Comparison of ENCODE assay signal across 21 cellular contexts in the genomic region with DNA sequence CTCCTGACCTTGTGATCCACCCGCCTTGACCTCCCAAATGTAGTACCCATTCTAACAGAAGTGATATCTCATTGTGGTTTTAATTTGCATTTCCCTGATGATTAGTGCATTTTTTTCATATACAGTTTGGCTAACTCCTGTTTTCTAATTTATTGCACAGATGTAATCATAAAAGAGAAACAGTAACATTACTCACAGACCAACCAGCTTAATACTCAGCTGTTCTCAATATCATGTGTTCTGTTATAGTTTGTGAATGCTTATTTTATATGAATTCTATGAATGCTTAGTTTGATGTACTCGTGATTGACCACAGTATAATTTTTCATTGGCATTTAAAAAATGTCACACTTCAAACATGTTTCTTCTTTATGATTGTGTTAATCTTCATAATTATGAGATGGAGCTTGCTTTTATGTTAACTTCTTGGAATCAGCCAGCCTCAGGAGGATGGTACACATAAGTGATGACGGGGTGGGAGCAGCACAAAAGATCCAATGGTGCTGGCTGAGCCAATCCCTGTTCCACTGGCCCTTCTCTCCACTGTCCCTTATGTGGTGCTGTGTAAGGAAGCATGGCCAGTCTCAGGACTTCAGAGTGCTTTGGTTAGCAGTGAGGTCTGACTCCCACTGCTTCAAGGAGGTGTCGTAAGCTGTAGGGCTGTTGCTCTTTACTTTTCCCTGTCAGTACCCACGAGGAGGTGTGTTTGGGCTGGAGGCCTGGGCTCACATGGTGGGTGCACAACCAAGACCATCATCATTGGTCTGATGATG.
A peak's percentile ranks its signal among the peaks of the same experiment; 100 is the strongest.
DNase-seq lines count a peak whose midpoint lies in the region; ATAC-seq and TF ChIP-seq lines count a peak whose summit lies in the region.
"Had no signal": no experiment of that assay in that cellular context is flagged by ENCODE, and none has a peak within 500 bp of the region (broad histone marks: within the 10 kb centered on the region; RNA-seq: fewer than 3 reads in every experiment).

No MANE protein-coding gene starts in this region.

- no peaks in the 10 kb centered on the region for H3F3A ChIP-seq in GM23338 (replicated peaks; ENCODE audit: low read depth)

- DNase-seq in GM23338 (ENCODE audit: low spot score), result no peak
- DNase-seq in SK-MEL-5 (ENCODE audit: low read depth, low spot score), result peak; percentile 7
- peak; percentile 71 for DNase-seq in foreskin melanocyte
- DNase-seq in substantia nigra (lab: John Stamatoyannopoulos, UW), result no peak
- DNase-seq in NCI-H2029 (lab: John Stamatoyannopoulos, UW), result no peak
- no peak for DNase-seq in activated naive CD8-positive, alpha-beta T cell treated with anti-CD3 and anti-CD28 coated beads, Interleukin-2, amount 50 U/mL, for 24 hours
- no peak for DNase-seq in SW 1271 (lab: John Stamatoyannopoulos, UW)
- DNase-seq: activated CD4-positive, alpha-beta memory T cell treated with anti-CD3 and anti-CD28 coated beads, Interleukin-2, amount 10 ng/mL, durations not matched to agents 7 days and 5 days; activated gamma-delta T cell; GM23248; MG63; NCI-H146; NCI-H2171 treated with DMSO at 0.1 percent for 48 hours; NCI-H526 treated with DMSO at 0.1 percent for 48 hours; sigmoid colon; T1000; testis had no signal

- peak; percentile 65 for ATAC-seq in GM23338
- ATAC-seq in activated naive CD8-positive, alpha-beta T cell treated with anti-CD3 and anti-CD28 coated beads, Interleukin-2, amount 50 U/mL, for 24 hours, result no peak
- ATAC-seq: left lobe of liver; natural killer cell treated with Interleukin-12 subunit alpha and Interleukin-12 subunit beta and Interleukin-15 and Interleukin-18, amount 100 ng/mL, for 72 hours; SK-N-SH treated with all-trans-retinoic acid at 6 μM for 48 hours had no signal

- H3K27ac Mint-ChIP-seq in GM23338, result peak overlapping the region; percentile 90
- no peak overlapping the region for H3K27ac Mint-ChIP-seq in activated naive CD8-positive, alpha-beta T cell treated with anti-CD3 and anti-CD28 coated beads, Interleukin-2, amount 50 U/mL, for 24 hours
- H3K27ac Mint-ChIP-seq: activated CD4-positive, alpha-beta memory T cell treated with anti-CD3 and anti-CD28 coated beads, Interleukin-2, amount 10 ng/mL, durations not matched to agents 7 days and 5 days had no signal

- no peak for TF ChIP-seq CTCF in GM23338 (conservative IDR thresholded peaks at IDR 0.05; ENCODE audit: low read depth in 2 of 2)

- H3K4me1 Mint-ChIP-seq in GM23338, result peaks cover 47% of the 10 kb centered on the region
- H3K4me1 Mint-ChIP-seq in activated naive CD8-positive, alpha-beta T cell treated with anti-CD3 and anti-CD28 coated beads, Interleukin-2, amount 50 U/mL, for 24 hours, result peaks cover 7% of the 10 kb centered on the region

- peaks cover 41% of the 10 kb centered on the region for H3K4me1 ChIP-seq in GM23338 (ENCODE audit: insufficient read depth)
- H3K4me1 ChIP-seq: sigmoid colon had no signal

- peaks cover 6% of the 10 kb centered on the region for H3K27me3 Mint-ChIP-seq in GM23338 (ENCODE audit: insufficient read depth, low read depth, poor library complexity)
- no peaks in the 10 kb centered on the region for H3K27me3 Mint-ChIP-seq in activated naive CD8-positive, alpha-beta T cell treated with anti-CD3 and anti-CD28 coated beads, Interleukin-2, amount 50 U/mL, for 24 hours
- H3K27me3 Mint-ChIP-seq: activated CD4-positive, alpha-beta memory T cell treated with anti-CD3 and anti-CD28 coated beads, Interleukin-2, amount 10 ng/mL, durations not matched to agents 7 days and 5 days; natural killer cell treated with Interleukin-12 subunit alpha and Interleukin-12 subunit beta and Interleukin-15 and Interleukin-18, amount 100 ng/mL, for 72 hours had no signal

- peaks cover 53% of the 10 kb centered on the region for H3K36me3 Mint-ChIP-seq in GM23338 (ENCODE audit: low read depth)
- peaks cover 1% of the 10 kb centered on the region for H3K36me3 Mint-ChIP-seq in activated naive CD8-positive, alpha-beta T cell treated with anti-CD3 and anti-CD28 coated beads, Interleukin-2, amount 50 U/mL, for 24 hours (ENCODE audit: low read depth)

- no peak overlapping the region for H2AFZ ChIP-seq in GM23338
- H2AFZ ChIP-seq: GM23248 had no signal

- H3K9me2 ChIP-seq in GM23338 (ENCODE audit: insufficient read depth), result no peaks in the 10 kb centered on the region

- H3K27ac ChIP-seq in GM23338 (ENCODE audit: low read depth), result peak overlapping the region; percentile 33; the same call in 1 of the 2 replicates
- H3K27ac ChIP-seq in substantia nigra (ENCODE audit: low read depth, low read length, poor library complexity, severe bottlenecking), result peak overlapping the region; percentile 44
- H3K27ac ChIP-seq: coronary artery, GM23248, sigmoid colon, testis had no signal

- in situ Hi-C loops in SK-MEL-5 (cut with HindIII; ENCODE audit: low pct_unique_long_range_greater_than_20kb, low sequenced_read_pairs), result no loop called here

- H3K9me3 Mint-ChIP-seq in GM23338, result peaks cover 42% of the 10 kb centered on the region
- H3K9me3 Mint-ChIP-seq in activated naive CD8-positive, alpha-beta T cell treated with anti-CD3 and anti-CD28 coated beads, Interleukin-2, amount 50 U/mL, for 24 hours, result no peaks in the 10 kb centered on the region
- H3K9me3 Mint-ChIP-seq: activated CD4-positive, alpha-beta memory T cell treated with anti-CD3 and anti-CD28 coated beads, Interleukin-2, amount 10 ng/mL, durations not matched to agents 7 days and 5 days; natural killer cell treated with Interleukin-12 subunit alpha and Interleukin-12 subunit beta and Interleukin-15 and Interleukin-18, amount 100 ng/mL, for 72 hours had no signal

- no peaks in the 10 kb centered on the region for H3K27me3 ChIP-seq in GM23338 (ENCODE audit: insufficient read depth)
- H3K27me3 ChIP-seq: MG63, sigmoid colon, testis had no signal

- no peaks in the 10 kb centered on the region for H4K20me1 ChIP-seq in GM23338 (replicated peaks; ENCODE audit: insufficient read depth)

- H3K4me3 ChIP-seq in GM23338, result no peak overlapping the region
- H3K4me3 ChIP-seq: coronary artery, GM23248, MG63, sigmoid colon, testis had no signal

- peaks cover 70% of the 10 kb centered on the region for H3K79me2 ChIP-seq in GM23338 (replicated peaks; ENCODE audit: insufficient read depth)

- H3K4me2 ChIP-seq in GM23338, result 0 out of 2 replicates have a peak overlapping the region, but pooled peaks have one; percentile 5

- H3K36me3 ChIP-seq in GM23338 (ENCODE audit: insufficient read depth), result peaks cover 15% of the 10 kb centered on the region
- H3K36me3 ChIP-seq: MG63, sigmoid colon had no signal

- no peak overlapping the region for H3K4me3 Mint-ChIP-seq in GM23338
- H3K4me3 Mint-ChIP-seq in activated naive CD8-positive, alpha-beta T cell treated with anti-CD3 and anti-CD28 coated beads, Interleukin-2, amount 50 U/mL, for 24 hours, result no peak overlapping the region
- H3K4me3 Mint-ChIP-seq: activated CD4-positive, alpha-beta memory T cell treated with anti-CD3 and anti-CD28 coated beads, Interleukin-2, amount 10 ng/mL, durations not matched to agents 7 days and 5 days; natural killer cell treated with Interleukin-12 subunit alpha and Interleukin-12 subunit beta and Interleukin-15 and Interleukin-18, amount 100 ng/mL, for 72 hours had no signal

TF ChIP-seq in GM23338, 12 proteins besides CTCF, POLR2A, EP300 and RAD21:
- TF ChIP-seq EZH2phosphoT487 (IDR thresholded peaks at IDR 0.05; ENCODE audit: unreplicated experiment) (no peak), NANOG (IDR thresholded peaks at IDR 0.05; ENCODE audit: borderline replicate concordance) (no peak), ZNF331 (CRISPR knock-in tag; IDR thresholded peaks at IDR 0.05; ENCODE audit: low read depth) (no peak), EZH2 (IDR thresholded peaks at IDR 0.05; ENCODE audit: low read depth, unreplicated experiment) (no peak), JUNB (IDR thresholded peaks at IDR 0.05; ENCODE audit: unreplicated experiment) (no peak), ZNF114 (CRISPR knock-in tag; IDR thresholded peaks at IDR 0.05) (no peak), CREB1 (CRISPR knock-in tag; IDR thresholded peaks at IDR 0.05; ENCODE audit: low read depth) (no peak), ETS1 (IDR thresholded peaks at IDR 0.05) (no peak)
- TF ChIP-seq, protein P1, sequence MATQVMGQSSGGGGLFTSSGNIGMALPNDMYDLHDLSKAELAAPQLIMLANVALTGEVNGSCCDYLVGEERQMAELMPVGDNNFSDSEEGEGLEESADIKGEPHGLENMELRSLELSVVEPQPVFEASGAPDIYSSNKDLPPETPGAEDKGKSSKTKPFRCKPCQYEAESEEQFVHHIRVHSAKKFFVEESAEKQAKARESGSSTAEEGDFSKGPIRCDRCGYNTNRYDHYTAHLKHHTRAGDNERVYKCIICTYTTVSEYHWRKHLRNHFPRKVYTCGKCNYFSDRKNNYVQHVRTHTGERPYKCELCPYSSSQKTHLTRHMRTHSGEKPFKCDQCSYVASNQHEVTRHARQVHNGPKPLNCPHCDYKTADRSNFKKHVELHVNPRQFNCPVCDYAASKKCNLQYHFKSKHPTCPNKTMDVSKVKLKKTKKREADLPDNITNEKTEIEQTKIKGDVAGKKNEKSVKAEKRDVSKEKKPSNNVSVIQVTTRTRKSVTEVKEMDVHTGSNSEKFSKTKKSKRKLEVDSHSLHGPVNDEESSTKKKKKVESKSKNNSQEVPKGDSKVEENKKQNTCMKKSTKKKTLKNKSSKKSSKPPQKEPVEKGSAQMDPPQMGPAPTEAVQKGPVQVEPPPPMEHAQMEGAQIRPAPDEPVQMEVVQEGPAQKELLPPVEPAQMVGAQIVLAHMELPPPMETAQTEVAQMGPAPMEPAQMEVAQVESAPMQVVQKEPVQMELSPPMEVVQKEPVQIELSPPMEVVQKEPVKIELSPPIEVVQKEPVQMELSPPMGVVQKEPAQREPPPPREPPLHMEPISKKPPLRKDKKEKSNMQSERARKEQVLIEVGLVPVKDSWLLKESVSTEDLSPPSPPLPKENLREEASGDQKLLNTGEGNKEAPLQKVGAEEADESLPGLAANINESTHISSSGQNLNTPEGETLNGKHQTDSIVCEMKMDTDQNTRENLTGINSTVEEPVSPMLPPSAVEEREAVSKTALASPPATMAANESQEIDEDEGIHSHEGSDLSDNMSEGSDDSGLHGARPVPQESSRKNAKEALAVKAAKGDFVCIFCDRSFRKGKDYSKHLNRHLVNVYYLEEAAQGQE (IDR thresholded peaks at IDR 0.05; ENCODE audit: unreplicated experiment), result no peak

Comparison
In these comparisons a context has a peak if more than half of its experiments do, and no peak if none do; other contexts are left out.
1. DNase-seq: peak in SK-MEL-5 (single experiment) and foreskin melanocyte (single experiment); none in GM23338 (single experiment), substantia nigra (0 of 49), NCI-H2029 (single experiment), activated naive CD8-positive, alpha-beta T cell treated with anti-CD3 and anti-CD28 coated beads, Interleukin-2, amount 50 U/mL, for 24 hours (single experiment) and SW 1271 (0 of 2).